ENCODE assay signal across 1 cellular context in the genomic region with DNA sequence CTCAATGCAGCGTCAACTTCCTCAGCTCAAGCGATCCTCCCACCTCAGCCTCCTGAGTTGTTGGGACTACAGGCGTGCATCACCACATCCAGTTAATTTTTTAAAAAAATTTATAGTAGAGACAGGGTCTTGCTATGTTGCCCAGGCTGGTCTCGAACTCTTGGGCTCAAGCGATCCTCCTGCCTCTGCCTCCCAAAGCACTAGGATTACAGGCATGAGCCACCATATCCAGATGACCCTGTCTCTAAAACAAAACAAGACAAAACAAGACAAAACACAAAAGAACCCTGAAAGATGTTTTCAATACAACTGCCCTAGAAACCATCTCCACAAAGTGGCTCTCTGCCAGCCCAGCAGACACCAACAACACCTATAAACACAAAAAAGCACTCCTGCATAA.
TF ChIP-seq lines count a peak whose summit lies in the region.

No MANE protein-coding gene starts in this region.

TF ChIP-seq in GM23338, 12 proteins besides CTCF, POLR2A, EP300 and RAD21:
- no peak for TF ChIP-seq REST (IDR thresholded peaks at IDR 0.05; ENCODE audit: unreplicated experiment)
- TF ChIP-seq ZNF462 (CRISPR knock-in tag; IDR thresholded peaks at IDR 0.05): no peak
- TF ChIP-seq NANOG (IDR thresholded peaks at IDR 0.05; ENCODE audit: borderline replicate concordance): no peak
- no peak for TF ChIP-seq STAT1 (IDR thresholded peaks at IDR 0.05; ENCODE audit: unreplicated experiment)
- no peak for TF ChIP-seq ZNF114 (CRISPR knock-in tag; IDR thresholded peaks at IDR 0.05)
- TF ChIP-seq ZNF331 (CRISPR knock-in tag; IDR thresholded peaks at IDR 0.05; ENCODE audit: low read depth): no peak
- TF ChIP-seq EZH2 (IDR thresholded peaks at IDR 0.05; ENCODE audit: low read depth, unreplicated experiment): no peak
- no peak for TF ChIP-seq JUNB (IDR thresholded peaks at IDR 0.05; ENCODE audit: unreplicated experiment)
